Comparison of ENCODE assay signal across 18 cellular contexts in genomic region chr19:5392476-5392875, GRCh38. TPM values are rescaled to one million over a fixed set of nuclear protein-coding genes. Genes with fewer than 3 reads are reported as not detected.
DNase-seq lines count a peak whose midpoint lies in the region; ATAC-seq, FAIRE-seq and TF ChIP-seq lines count a peak whose summit lies in the region.
"Had no signal": no experiment of that assay in that cellular context is flagged by ENCODE, and none has a peak within 500 bp of the region (broad histone marks: within the 10 kb centered on the region; RNA-seq: fewer than 3 reads in every experiment).

No MANE protein-coding gene starts in this region.

- H3K4me3 Mint-ChIP-seq in glutamatergic neuron (ENCODE audit: unreplicated experiment), result peak overlapping the region; percentile 30
- H3K4me3 Mint-ChIP-seq: CD8-positive, alpha-beta memory T cell; GM23338; H9 had no signal

- H3K27me3 Mint-ChIP-seq in glutamatergic neuron (ENCODE audit: unreplicated experiment), result peaks cover 26% of the 10 kb centered on the region

- H3K27ac Mint-ChIP-seq in glutamatergic neuron (ENCODE audit: unreplicated experiment), result peak overlapping the region; percentile 93
- H3K27ac Mint-ChIP-seq: CD8-positive, alpha-beta memory T cell; GM23338; H9 had no signal

- ATAC-seq in HG02885 (IDR thresholded peaks at IDR 0.05; ENCODE audit: poor library complexity, unreplicated experiment), result no peak
- ATAC-seq in GM21528 (IDR thresholded peaks at IDR 0.05; ENCODE audit: low FRiP score, unreplicated experiment), result no peak
- ATAC-seq: GM23338 had no signal

- peaks cover 37% of the 10 kb centered on the region for H3K4me1 Mint-ChIP-seq in glutamatergic neuron (ENCODE audit: low read depth, unreplicated experiment)
- H3K4me1 Mint-ChIP-seq: CD8-positive, alpha-beta memory T cell had no signal

- DNase-seq in D721Med (ENCODE audit: insufficient read length, low spot score), result peak; percentile 3
- peak; percentile 65 for DNase-seq in NCI-H1694 treated with DMSO at 0.1 percent for 48 hours (lab: John Stamatoyannopoulos, UW)
- peak; percentile 29 for DNase-seq in RPMI7951 (ENCODE audit: low read depth)
- DNase-seq in glutamatergic neuron, result peak; percentile 78
- no peak for DNase-seq in NCI-H146 (lab: John Stamatoyannopoulos, UW)
- no peak for DNase-seq in activated CD4-positive, alpha-beta T cell treated with anti-CD3 and anti-CD28 coated beads for 1 hour
- DNase-seq: 8988T; AML-193; Caco-2; CD8-positive, alpha-beta memory T cell; DMS79 treated with DMSO at 0.1 percent for 48 hours; EL; H9 had no signal

- no peak for TF ChIP-seq CTCF in D721Med (IDR thresholded peaks at IDR 0.05; ENCODE audit: insufficient read depth, missing control alignments)
- no peak for TF ChIP-seq CTCF in glutamatergic neuron (IDR thresholded peaks at IDR 0.05; ENCODE audit: partially characterized antibody, unreplicated experiment)

- no peak for FAIRE-seq in D721Med (lab: Jason Lieb, UNC)
- FAIRE-seq: G401.6, GM12891 had no signal

- H3K9me3 Mint-ChIP-seq in glutamatergic neuron (ENCODE audit: unreplicated experiment), result peaks cover 27% of the 10 kb centered on the region

- peaks cover 13% of the 10 kb centered on the region for H3K36me3 Mint-ChIP-seq in glutamatergic neuron (ENCODE audit: unreplicated experiment)

RNA-seq across cellular contexts. Expression of gene PTPRS, which starts 51.9 kb away (rescaled TPM):
- 44.9 and 45.8 TPM in 2 replicates for total RNA-seq in RPMI7951 (2014; rRNA removed; shearing (Covaris generic))
- total RNA-seq in glutamatergic neuron (ENCODE audit: unreplicated experiment), result 1,064 TPM

Comparison
In these comparisons a context has a peak if more than half of its experiments do, and no peak if none do; other contexts are left out.
1. DNase-seq: peak in D721Med (single experiment), NCI-H1694 treated with DMSO at 0.1 percent for 48 hours (single experiment), RPMI7951 (single experiment) and glutamatergic neuron (single experiment); none in NCI-H146 (single experiment) and activated CD4-positive, alpha-beta T cell treated with anti-CD3 and anti-CD28 coated beads for 1 hour (single experiment).
2. RNA of gene PTPRS, which starts 51.9 kb away (total RNA-seq): 1,064 TPM in glutamatergic neuron (single experiment); 44.9 to 45.8 TPM in RPMI7951; every median in the first group is over 10 times any median in the second.